Comparison of ENCODE assay signal across 8 cellular contexts in the genomic region with DNA sequence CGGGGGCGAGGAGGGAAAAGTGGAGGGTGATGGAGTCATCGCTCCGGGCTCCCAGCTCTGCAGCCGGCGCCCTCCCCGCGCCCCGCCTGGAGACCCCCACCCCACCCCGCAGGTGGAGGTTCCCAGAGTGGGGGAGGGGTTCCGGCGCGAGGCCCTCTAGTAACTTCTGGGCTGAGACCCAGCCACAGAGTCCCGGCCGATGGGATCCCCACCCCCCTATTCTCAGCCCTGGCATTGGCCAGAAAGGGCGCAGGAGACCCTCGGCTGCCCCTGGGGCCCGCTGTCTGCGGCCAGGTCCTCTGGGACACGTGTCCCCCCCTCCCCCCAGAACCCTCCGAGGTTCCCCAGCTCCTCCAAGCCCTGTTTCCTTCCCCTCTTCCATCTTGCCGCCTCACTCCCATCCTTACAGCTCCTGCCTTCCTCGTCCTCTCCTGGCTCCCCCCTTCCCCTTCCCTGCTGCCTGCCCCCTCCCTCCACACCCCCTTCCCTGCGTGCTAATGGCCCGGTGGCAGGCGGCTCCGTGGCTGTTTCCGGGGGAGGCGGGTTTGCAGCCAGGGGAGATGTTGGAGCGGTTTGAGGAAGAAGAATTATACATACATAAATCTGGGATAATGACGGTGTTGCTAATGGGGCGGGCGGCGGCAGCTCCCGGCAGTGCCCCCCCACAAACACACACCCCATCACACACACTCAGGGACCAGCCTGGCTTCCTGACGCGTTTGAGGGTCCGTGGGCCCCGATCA. TPM values are rescaled to one million over a fixed set of nuclear protein-coding genes. Genes with fewer than 3 reads are reported as not detected.
DNase-seq lines count a peak whose midpoint lies in the region; FAIRE-seq and TF ChIP-seq lines count a peak whose summit lies in the region.
"Not testable (repeated sequence)": the region's sequence is repeated elsewhere in the genome, so short reads cannot be mapped to it uniquely, and the experiment has no call there.

No MANE protein-coding gene starts in this region.

- not testable (repeated sequence) for H3K23ac ChIP-seq in trophoblast cell (ENCODE audit: low read length)

- H3K4me1 Mint-ChIP-seq in activated T-helper 2 cell treated with anti-CD3 and anti-CD28 coated beads, Interferon-gamma antibody, Interleukin-2, Interleukin-4, amounts not matched to agents 10 μg/mL and 5 μg/mL and 100 μg/mL, durations not matched to agents 14 hours and 24 hours and 36 hours (ENCODE audit: low read depth), result not testable (repeated sequence)

- H3K27ac Mint-ChIP-seq in activated T-helper 2 cell treated with anti-CD3 and anti-CD28 coated beads, Interferon-gamma antibody, Interleukin-2, Interleukin-4, amounts not matched to agents 10 μg/mL and 5 μg/mL and 100 μg/mL, durations not matched to agents 14 hours and 24 hours and 36 hours, result peak overlapping the region; percentile 28

- H3K4me2 ChIP-seq in keratinocyte (ENCODE audit: control insufficient read depth, extremely low read depth, insufficient read depth, low read depth, low read length) (peak overlapping the region; percentile 48), trophoblast cell (ENCODE audit: low read length) (peak overlapping the region; percentile 94)

- not testable (repeated sequence) for H3K79me2 ChIP-seq in keratinocyte (ENCODE audit: control insufficient read depth, insufficient read depth, low read length); trophoblast cell (ENCODE audit: control insufficient read depth, insufficient read depth, low read length, poor library complexity)

- H3K79me1 ChIP-seq in trophoblast cell (ENCODE audit: low read length), result not testable (repeated sequence)

- H3K9me3 Mint-ChIP-seq in activated T-helper 2 cell treated with anti-CD3 and anti-CD28 coated beads, Interferon-gamma antibody, Interleukin-2, Interleukin-4, amounts not matched to agents 10 μg/mL and 5 μg/mL and 100 μg/mL, durations not matched to agents 14 hours and 24 hours and 36 hours, result not testable (repeated sequence)

- not testable (repeated sequence) for H3K4ac ChIP-seq in trophoblast cell (ENCODE audit: low read depth, low read length)

- H4K8ac ChIP-seq in trophoblast cell (ENCODE audit: low read depth, low read length), result peak overlapping the region; percentile 86

- H3K9ac ChIP-seq in keratinocyte (ENCODE audit: control insufficient read depth, extremely low read depth, insufficient read depth, low read length), result peak overlapping the region; percentile 4
- peak overlapping the region; percentile 76 for H3K9ac ChIP-seq in trophoblast cell (ENCODE audit: low read length)

- H3K4me3 Mint-ChIP-seq in activated T-helper 2 cell treated with anti-CD3 and anti-CD28 coated beads, Interferon-gamma antibody, Interleukin-2, Interleukin-4, amounts not matched to agents 10 μg/mL and 5 μg/mL and 100 μg/mL, durations not matched to agents 14 hours and 24 hours and 36 hours (ENCODE audit: low read depth), result not testable (repeated sequence)

- H4K20me1 ChIP-seq in keratinocyte (ENCODE audit: control insufficient read depth, extremely low read depth, insufficient read depth, low read length), result not testable (repeated sequence)

- peak overlapping the region; percentile 77 for H2AFZ ChIP-seq in keratinocyte (ENCODE audit: control insufficient read depth, low read length)
- H2AFZ ChIP-seq in trophoblast cell (ENCODE audit: insufficient read depth, low read length, poor library complexity), result peak overlapping the region; percentile 1

- H2BK12ac ChIP-seq in trophoblast cell (ENCODE audit: low read length), result not testable (repeated sequence)

- intact Hi-C loops in activated T-helper 2 cell treated with anti-CD3 and anti-CD28 coated beads, Interferon-gamma antibody, Interleukin-2, Interleukin-4, amounts not matched to agents 10 μg/mL and 5 μg/mL and 100 μg/mL, durations not matched to agents 14 hours and 24 hours and 36 hours (cut with micrococcal nuclease); testis (cut with DNase I; ENCODE audit: low total_unique reads): not testable (repeated sequence)

- not testable (repeated sequence) for H3K4me1 ChIP-seq in effector memory CD4-positive, alpha-beta T cell (ENCODE audit: control insufficient read depth, insufficient read depth, low read length, poor library complexity, severe bottlenecking); keratinocyte (ENCODE audit: control insufficient read depth, extremely low read depth, insufficient read depth, low read length); trophoblast cell (ENCODE audit: control insufficient read depth in 1 of 2, insufficient read depth in 2 of 2, low read length in 2 of 2); testis

- peak overlapping the region; percentile 69 for H3K4me3 ChIP-seq in effector memory CD4-positive, alpha-beta T cell (ENCODE audit: insufficient read depth, low read depth, low read length, poor library complexity, severe bottlenecking)
- peak overlapping the region in 1 of 3 experiments; percentile 14 for H3K4me3 ChIP-seq in keratinocyte (ENCODE audit: control insufficient read depth in 2 of 3, extremely low read depth in 1 of 3, insufficient read depth in 2 of 3, low read depth in 1 of 3, low read length in 3 of 3)
- peak overlapping the region; percentile 59 for H3K4me3 ChIP-seq in trophoblast cell (ENCODE audit: low read depth, low read length)
- H3K4me3 ChIP-seq in testis, result peak overlapping the region; percentile 57 to 71

- peak overlapping the region; percentile 34 for H4K12ac ChIP-seq in trophoblast cell (ENCODE audit: low read depth, low read length)

- H2AK5ac ChIP-seq in trophoblast cell (ENCODE audit: low read length), result not testable (repeated sequence)

- TF ChIP-seq POLR2A in testis (IDR thresholded peaks at IDR 0.05), result not testable (repeated sequence)

- not testable (repeated sequence) for TF ChIP-seq CTCF in keratinocyte (optimal IDR thresholded peaks at IDR 0.05 in 1 of 3, IDR thresholded peaks at IDR 0.05 in 1 of 3, conservative IDR thresholded peaks at IDR 0.05 in 1 of 3; ENCODE audit: extremely low read depth in 1 of 3, insufficient read depth in 2 of 3, low read length in 3 of 3); testis (IDR thresholded peaks at IDR 0.05)

- not testable (repeated sequence) for H3K36me3 ChIP-seq in effector memory CD4-positive, alpha-beta T cell (ENCODE audit: control insufficient read depth, insufficient read depth, low read length); keratinocyte (ENCODE audit: control insufficient read depth in 2 of 2, extremely low read depth in 1 of 2, insufficient read depth in 2 of 2, low read length in 2 of 2); trophoblast cell (ENCODE audit: control insufficient read depth in 1 of 2, insufficient read depth in 2 of 2, low read length in 2 of 2); testis (ENCODE audit: low read depth, missing control alignments)

- not testable (repeated sequence) for H2BK5ac ChIP-seq in trophoblast cell (ENCODE audit: low read depth, low read length, poor library complexity)

- FAIRE-seq in keratinocyte (lab: Jason Lieb, UNC), result not testable (repeated sequence)

- H3K9me3 ChIP-seq in effector memory CD4-positive, alpha-beta T cell (ENCODE audit: control insufficient read depth, low read length); keratinocyte (ENCODE audit: control insufficient read depth, low read depth, low read length); trophoblast cell (ENCODE audit: insufficient read depth, low read depth, low read length); testis: not testable (repeated sequence)

- H3K36me3 Mint-ChIP-seq in activated T-helper 2 cell treated with anti-CD3 and anti-CD28 coated beads, Interferon-gamma antibody, Interleukin-2, Interleukin-4, amounts not matched to agents 10 μg/mL and 5 μg/mL and 100 μg/mL, durations not matched to agents 14 hours and 24 hours and 36 hours (ENCODE audit: low read depth), result not testable (repeated sequence)

- DNase-seq in DMS153 treated with DMSO at 0.1 percent for 48 hours (lab: John Stamatoyannopoulos, UW; ENCODE audit: unreplicated experiment) (peak; percentile 48), NCI-H1092 (lab: John Stamatoyannopoulos, UW) (peak; percentile 43), SK-N-DZ (ENCODE audit: low spot score) (peak; percentile 52), testis (peak; percentile 31)
- not testable (repeated sequence) for DNase-seq in activated T-helper 2 cell treated with anti-CD3 and anti-CD28 coated beads, Interferon-gamma antibody, Interleukin-2, Interleukin-4, amounts not matched to agents 10 μg/mL and 5 μg/mL and 100 μg/mL, durations not matched to agents 14 hours and 24 hours and 36 hours (ENCODE audit: low spot score); effector memory CD4-positive, alpha-beta T cell; keratinocyte (ENCODE audit: low read depth, low spot score); trophoblast cell

- not testable (repeated sequence) for H2BK120ac ChIP-seq in trophoblast cell (ENCODE audit: insufficient read depth, low read length, poor library complexity)

- H3K27me3 ChIP-seq in effector memory CD4-positive, alpha-beta T cell (replicated peaks; ENCODE audit: control insufficient read depth, insufficient read depth, low read length, poor library complexity, severe bottlenecking); keratinocyte (ENCODE audit: control insufficient read depth, extremely low read depth, insufficient read depth, low read length); trophoblast cell (ENCODE audit: insufficient read depth, low read length); testis: not testable (repeated sequence)

- dilution Hi-C loops in keratinocyte (cut with MboI; ENCODE audit: extremely low pct_ligation_motif_present, low sequenced_read_pairs), result not testable (repeated sequence)

- peak overlapping the region; percentile 72 for H4K91ac ChIP-seq in trophoblast cell (ENCODE audit: low read depth, low read length)

- not testable (repeated sequence) for H3K14ac ChIP-seq in trophoblast cell (ENCODE audit: low read length)

- H3K9me1 ChIP-seq in keratinocyte (ENCODE audit: control insufficient read depth, extremely low read depth, insufficient read depth, low read length), result not testable (repeated sequence)

- not testable (repeated sequence) for H3K27me3 Mint-ChIP-seq in activated T-helper 2 cell treated with anti-CD3 and anti-CD28 coated beads, Interferon-gamma antibody, Interleukin-2, Interleukin-4, amounts not matched to agents 10 μg/mL and 5 μg/mL and 100 μg/mL, durations not matched to agents 14 hours and 24 hours and 36 hours (ENCODE audit: low read depth)

- H3K18ac ChIP-seq in trophoblast cell (ENCODE audit: low read length), result not testable (repeated sequence)

- peak overlapping the region; percentile 18 for H3K27ac ChIP-seq in effector memory CD4-positive, alpha-beta T cell (ENCODE audit: insufficient read depth, low read length, poor library complexity, severe bottlenecking)
- not testable (repeated sequence) for H3K27ac ChIP-seq in keratinocyte (ENCODE audit: control insufficient read depth, insufficient read depth, low read length); trophoblast cell (ENCODE audit: low read depth, low read length)
- H3K27ac ChIP-seq in testis, result peak overlapping the region; percentile 69 to 70

- WGBS in trophoblast cell (ENCODE audit: extremely low coverage, insufficient coverage, insufficient read length), result no CpG with 5 or more reads among the region's 39 CpGs
- 0 to 1% methylated on average over 17 to 30 of the region's 39 CpGs for WGBS in testis, 2 donors

RNA-seq across cellular contexts. Expression of gene ADGRL1, which starts 43.2 kb away (rescaled TPM):
- 22.2 and 23.0 TPM in 2 replicates for polyA plus RNA-seq in SK-N-DZ (2014; cell fraction: cytosol; rRNA removed)
- 22.7 and 60.2 TPM in 2 replicates for polyA plus RNA-seq in SK-N-DZ (2014; cell fraction: nucleus; rRNA removed)
- total RNA-seq in activated T-helper 2 cell treated with anti-CD3 and anti-CD28 coated beads, Interferon-gamma antibody, Interleukin-2, Interleukin-4, amounts not matched to agents 10 μg/mL and 5 μg/mL and 100 μg/mL, durations not matched to agents 14 hours and 24 hours and 36 hours, result 10.7 and 11.3 TPM in 2 replicates
- polyA plus RNA-seq in keratinocyte (3.2 to 6.8 TPM (median 4.6 TPM) in 3 replicates), testis (ENCODE audit: insufficient read depth, low read depth, low replicate concordance) (23.8 TPM)
- polyA plus RNA-seq in keratinocyte (2011; ENCODE audit: low read depth), result 12.7 TPM
- 2.7 and 5.9 TPM in 2 replicates for polyA plus RNA-seq in keratinocyte (2011; cell fraction: cytosol; rRNA removed)
- polyA plus RNA-seq in keratinocyte (2011; cell fraction: nucleus; rRNA removed), result 15.4 and 24.4 TPM in 2 replicates
- polyA plus RNA-seq in keratinocyte (2012; ENCODE audit: low replicate concordance), result 6.8 and 14.0 TPM in 2 replicates
- polyA minus RNA-seq in keratinocyte, result 11.9 to 24.3 TPM (median 15.4 TPM) in 3 replicates
- 20.5 TPM for polyA minus RNA-seq in keratinocyte (2011; cell fraction: cytosol; rRNA and poly(A)+ RNA removed)
- 16.5 and 29.4 TPM in 2 replicates for polyA minus RNA-seq in keratinocyte (2011; cell fraction: nucleus; rRNA and poly(A)+ RNA removed)
- polyA plus RNA-seq in trophoblast cell (2013), result 4.7 and 4.9 TPM in 2 replicates
- 10 to 100 TPM; 45.0 to 57.2 TPM for total RNA-seq in testis
